Comparison of ENCODE assay signal across 10 cellular contexts in the genomic region with DNA sequence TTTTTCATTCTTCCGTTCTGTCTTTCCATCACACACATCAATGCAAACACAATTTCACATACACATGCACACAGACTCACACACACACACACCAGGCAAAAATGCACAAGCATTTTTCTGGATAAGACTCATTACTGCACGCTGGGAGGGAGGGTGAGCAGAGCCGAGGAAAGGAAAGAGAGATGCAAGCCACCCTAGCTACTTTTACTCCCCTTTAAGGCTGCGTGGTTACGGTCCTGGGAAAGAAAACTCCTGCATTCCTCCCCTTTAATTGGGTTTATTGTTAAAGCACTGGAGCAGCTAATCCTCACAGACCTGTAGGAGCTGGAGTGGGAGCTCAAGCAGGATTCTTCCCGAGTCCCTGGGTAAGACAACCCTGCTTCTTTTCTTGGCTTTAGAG. TPM values are rescaled to one million over a fixed set of nuclear protein-coding genes. Genes with fewer than 3 reads are reported as not detected.
DNase-seq lines count a peak whose midpoint lies in the region; ATAC-seq and TF ChIP-seq lines count a peak whose summit lies in the region.
"Had no signal": no experiment of that assay in that cellular context is flagged by ENCODE, and none has a peak within 500 bp of the region (broad histone marks: within the 10 kb centered on the region; RNA-seq: fewer than 3 reads in every experiment).

Gene CAMK1G (plus strand): TSS at position 307 of the 400 bp plus-strand sequence. CDS start 11,270 bp downstream, outside the sequence.

- H3K27ac ChIP-seq in mesodermal cell (ENCODE audit: low read depth, low read length, severe bottlenecking) = peak within 1 kb of the TSS; percentile 57
- H3K27ac ChIP-seq in RWPE1 = no peak within 1 kb of the TSS

- peak within 1 kb of the TSS; percentile 29 for H3K4me3 ChIP-seq in mesodermal cell (ENCODE audit: extremely low read depth, insufficient read depth, low read length, poor library complexity, severe bottlenecking)

- H3K9me3 ChIP-seq in mesodermal cell (ENCODE audit: control insufficient read depth, low read length) = no peaks in the 10 kb centered on the region

- TF ChIP-seq CTCF in AG09319 (IDR thresholded peaks at IDR 0.05; ENCODE audit: low read depth, low read length) (no peak), RWPE1 (conservative IDR thresholded peaks at IDR 0.05; ENCODE audit: low read depth) (no peak)

- no peak for ATAC-seq in HG02759 (IDR thresholded peaks at IDR 0.05; ENCODE audit: unreplicated experiment)

- peaks cover 16% of the 10 kb centered on the region for H3K4me1 ChIP-seq in mesodermal cell (ENCODE audit: control insufficient read depth, insufficient read depth, low read length, poor library complexity, severe bottlenecking)

- no peaks in the 10 kb centered on the region for H3K36me3 ChIP-seq in mesodermal cell (ENCODE audit: control insufficient read depth, insufficient read depth, low read length)

- 15% methylated on average over 1 of the region's 6 CpGs; no CpG with 5 or more reads in 1 of the 2 experiments for WGBS in mesodermal cell (ENCODE audit: insufficient coverage in 2 of 2), 2 experiments

- CTCF ChIA-PET in RWPE1 (lab: Yijun Ruan, JAX) = interaction anchor here (0.6 to 1.5 kb wide), 3 partner anchors 14 to 109 kb away, joined by 3 read pairs; no protein-coding TSS in a partner anchor

- DNase-seq in AG09319 (ENCODE audit: extremely low read depth, low read depth) = peak; percentile 8
- DNase-seq in M059J (ENCODE audit: low read depth) = peak; percentile 76
- peak; percentile 39 for DNase-seq in dedifferentiated amniotic fluid mesenchymal stem cell (ENCODE audit: extremely low spot score)
- no peak for DNase-seq in RWPE1 (ENCODE audit: low spot score)
- DNase-seq in NCI-H2171 (lab: John Stamatoyannopoulos, UW) = no peak
- DNase-seq in NK-92 (lab: John Stamatoyannopoulos, UW; ENCODE audit: unreplicated experiment) = no peak
- DNase-seq: DND-41 had no signal

- POLR2A ChIA-PET in RWPE1 (lab: Yijun Ruan, JAX; ENCODE audit: low non-redundant PET) = no interaction called here

RNA-seq across cellular contexts. Expression of gene CAMK1G, which starts in this region (rescaled TPM):
- 3.0 and 4.5 TPM in 2 replicates for total RNA-seq in M059J (2014; rRNA removed; shearing (Covaris generic))
- 7.3 TPM for polyA plus RNA-seq in mesodermal cell (2013, experiment 1 of 2)
- 5.6 TPM for polyA plus RNA-seq in mesodermal cell (2013, experiment 2 of 2)
- total RNA-seq: T-helper 2 cell treated with Interferon-gamma antibody and Interleukin-4, amounts not matched to agents 100 ng/mL and 5 ng/mL, for 36 hours had no signal

Comparison
In these comparisons a context has a peak if more than half of its experiments do, and no peak if none do; other contexts are left out.
1. DNase-seq: peak in AG09319 (single experiment), M059J (single experiment) and dedifferentiated amniotic fluid mesenchymal stem cell (single experiment); none in RWPE1 (single experiment), NCI-H2171 (single experiment) and NK-92 (single experiment).